ENCODE assay signal across 16 cellular contexts in genomic region chr4:156422576-156422975, GRCh38.
"Had no signal": no experiment of that assay in that cellular context is flagged by ENCODE, and none has a peak within 500 bp of the region (broad histone marks: within the 10 kb centered on the region; RNA-seq: fewer than 3 reads in every experiment).

No MANE protein-coding gene starts in this region.

- ATAC-seq: activated CD4-positive, alpha-beta T cell treated with anti-CD3 and anti-CD28 coated beads for 36 hours; natural killer cell treated with Interleukin-12 subunit alpha and Interleukin-12 subunit beta and Interleukin-15 and Interleukin-18, amount 100 ng/mL, for 72 hours; pancreas; sciatic nerve; stimulated activated naive B cell treated with anti-CD40 and anti-IgM and Interleukin-4, amounts not matched to agents 10 μg/mL and 1 μg/mL and 100 μg/mL, for 72 hours; WTC11 had no signal

- H3K36me3 ChIP-seq: neutrophil, pancreas, spleen, thoracic aorta, upper lobe of left lung had no signal

- H3K4me1 ChIP-seq: pancreas, spleen, upper lobe of left lung had no signal

- H3K27me3 ChIP-seq: hepatocyte, neutrophil, pancreas, spleen, upper lobe of left lung had no signal

- H3K4me2 ChIP-seq: hepatocyte had no signal

- H3K9me3 ChIP-seq: neutrophil, pancreas, spleen, thoracic aorta, upper lobe of left lung had no signal

- H2AFZ ChIP-seq: hepatocyte had no signal

- H3K4me3 ChIP-seq: coronary artery, hepatocyte, lung, pancreas, spleen, thoracic aorta, upper lobe of left lung had no signal

- H3K79me2 ChIP-seq: hepatocyte had no signal

- H3K27ac ChIP-seq: coronary artery, hepatocyte, neutrophil, pancreas, spleen, thoracic aorta, upper lobe of left lung had no signal

- DNase-seq: activated CD4-positive, alpha-beta memory T cell treated with anti-CD3 and anti-CD28 coated beads for 36 hours; activated CD4-positive, alpha-beta T cell treated with anti-CD3 and anti-CD28 coated beads for 36 hours; amygdala; erythroblast; pancreas; spleen; stimulated activated naive B cell treated with anti-CD40 and anti-IgM and Interleukin-4, amounts not matched to agents 10 μg/mL and 1 μg/mL and 100 μg/mL, for 72 hours; upper lobe of left lung had no signal
